Comparison of ENCODE assay signal across 9 cellular contexts in genomic region chrX:130174051-130174704, GRCh38. TPM values are rescaled to one million over a fixed set of nuclear protein-coding genes. Genes with fewer than 3 reads are reported as not detected.
A peak's percentile ranks its signal among the peaks of the same experiment; 100 is the strongest.
DNase-seq lines count a peak whose midpoint lies in the region; ATAC-seq, FAIRE-seq and TF ChIP-seq lines count a peak whose summit lies in the region.
"Had no signal": no experiment of that assay in that cellular context is flagged by ENCODE, and none has a peak within 500 bp of the region (broad histone marks: within the 10 kb centered on the region; RNA-seq: fewer than 3 reads in every experiment).

No MANE protein-coding gene starts in this region.

- H3K4me1 ChIP-seq in kidney (ENCODE audit: control insufficient read depth in 1 of 2, insufficient read depth in 1 of 2, low read depth in 1 of 2, low read length in 2 of 2) (peaks cover 0 to 2% of the 10 kb centered on the region in 2 donors), tibial artery (peaks cover 0 to 33% (median 9%) of the 10 kb centered on the region in 4 donors), Caco-2 (no peaks in the 10 kb centered on the region)

- DNase-seq in activated T-cell treated with anti-CD3 and anti-CD28 coated beads, Interleukin-2, amount 50 U/mL, for 4 hours = no peak
- no peak for DNase-seq in activated T-cell treated with anti-CD3 and anti-CD28 coated beads, Interleukin-2, amount 50 U/mL, for 1 hour
- DNase-seq in amniotic stem cell (lab: John Stamatoyannopoulos, UW) (peak; percentile 43), kidney (peak; percentile 82), tibial artery (peak; percentile 66 to 79), Caco-2 (no peak)

- H3K4me3 Mint-ChIP-seq in activated T-cell treated with anti-CD3 and anti-CD28 coated beads, Interleukin-2, amount 50 U/mL, for 4 hours = peak overlapping the region; percentile 89
- no peak overlapping the region for H3K4me3 Mint-ChIP-seq in Caco-2 (ENCODE audit: unreplicated experiment)

- peaks cover 45% of the 10 kb centered on the region for H3K4me1 Mint-ChIP-seq in activated T-cell treated with anti-CD3 and anti-CD28 coated beads, Interleukin-2, amount 50 U/mL, for 4 hours (ENCODE audit: low read depth)
- H3K4me1 Mint-ChIP-seq in Caco-2 (ENCODE audit: low read depth, unreplicated experiment) = peaks cover 5% of the 10 kb centered on the region

- H3K27ac ChIP-seq in kidney (ENCODE audit: low read depth in 2 of 2, low read length in 2 of 2) = peak overlapping the region; percentile 33 to 77
- peak overlapping the region; percentile 83 to 84 for H3K27ac ChIP-seq in tibial artery

- TF ChIP-seq CTCF in kidney (IDR thresholded peaks at IDR 0.05; ENCODE audit: borderline replicate concordance, extremely low read depth, insufficient read depth) = no peak
- no peak for TF ChIP-seq CTCF in tibial artery (IDR thresholded peaks at IDR 0.05)
- no peak for TF ChIP-seq CTCF in Caco-2 (IDR thresholded peaks at IDR 0.05; ENCODE audit: insufficient read depth in 1 of 2, low read depth in 1 of 2, low read length in 1 of 2, severe bottlenecking in 1 of 2, unreplicated experiment in 1 of 2)

- FAIRE-seq in kidney (lab: Jason Lieb, UNC) = no peak
- FAIRE-seq: islet of Langerhans had no signal

- H3K9ac ChIP-seq in kidney (ENCODE audit: low read length in 2 of 2) = no peak overlapping the region

- no peaks in the 10 kb centered on the region for H3K27me3 Mint-ChIP-seq in activated T-cell treated with anti-CD3 and anti-CD28 coated beads, Interleukin-2, amount 50 U/mL, for 4 hours (ENCODE audit: low read depth)
- no peaks in the 10 kb centered on the region for H3K27me3 Mint-ChIP-seq in Caco-2 (ENCODE audit: insufficient read depth, unreplicated experiment)

- no TSS peak for BruUV-seq in Caco-2 (replicated peaks; lab: Mats Ljungman, UMichigan)

- intact Hi-C loops in kidney (cut with DNase I) = no loop called here
- intact Hi-C loops in tibial artery (cut with DNase I; ENCODE audit: low total_unique reads) = no loop called here
- intact Hi-C loops in Caco-2 (cut with micrococcal nuclease; ENCODE audit: unreplicated experiment) = no loop called here

- H3K9me3 ChIP-seq in kidney (ENCODE audit: control insufficient read depth in 1 of 2, low read length in 2 of 2) (no peaks in the 10 kb centered on the region), tibial artery (no peaks in the 10 kb centered on the region), Caco-2 (no peaks in the 10 kb centered on the region)

- H3K36me3 ChIP-seq in kidney (ENCODE audit: control insufficient read depth in 1 of 2, insufficient read depth in 2 of 2, low read length in 2 of 2) = no peaks in the 10 kb centered on the region
- no peaks in the 10 kb centered on the region for H3K36me3 ChIP-seq in tibial artery
- H3K36me3 ChIP-seq in Caco-2 (ENCODE audit: control insufficient read depth, insufficient read depth, low read length) = no peaks in the 10 kb centered on the region

- H3K27me3 ChIP-seq in tibial artery (no peaks in the 10 kb centered on the region), Caco-2 (replicated peaks; ENCODE audit: control insufficient read depth, insufficient read depth, low read length) (no peaks in the 10 kb centered on the region)

- POLR2A ChIA-PET in Caco-2 (lab: Charles Lee) = no interaction called here

- no peak for ATAC-seq in activated T-cell treated with anti-CD3 and anti-CD28 coated beads, Interleukin-2, amount 50 U/mL, for 4 hours
- ATAC-seq in GM21423 (IDR thresholded peaks at IDR 0.05; ENCODE audit: unreplicated experiment) (no peak), GM18870 (IDR thresholded peaks at IDR 0.05; ENCODE audit: unreplicated experiment) (no peak)

- CTCF ChIA-PET in Caco-2 (lab: Charles Lee) = no interaction called here

- H3K9me3 Mint-ChIP-seq in activated T-cell treated with anti-CD3 and anti-CD28 coated beads, Interleukin-2, amount 50 U/mL, for 4 hours = no peaks in the 10 kb centered on the region
- no peaks in the 10 kb centered on the region for H3K9me3 Mint-ChIP-seq in Caco-2 (ENCODE audit: unreplicated experiment)

- H3K36me3 Mint-ChIP-seq in activated T-cell treated with anti-CD3 and anti-CD28 coated beads, Interleukin-2, amount 50 U/mL, for 4 hours (ENCODE audit: insufficient read depth) = peaks cover 4% of the 10 kb centered on the region
- H3K36me3 Mint-ChIP-seq in Caco-2 (ENCODE audit: insufficient read depth, unreplicated experiment) = no peaks in the 10 kb centered on the region

- H3K4me3 ChIP-seq in kidney (ENCODE audit: low read length in 2 of 2) (no peak overlapping the region), tibial artery (no peak overlapping the region), Caco-2 (ENCODE audit: low read depth, low read length) (no peak overlapping the region)

- no peak overlapping the region for H3K27ac Mint-ChIP-seq in Caco-2 (ENCODE audit: unreplicated experiment)

RNA-seq across cellular contexts. Expression of gene RAB33A, which starts 2.4 kb away (rescaled TPM):
- total RNA-seq in activated T-cell treated with anti-CD3 and anti-CD28 coated beads, Interleukin-2, amount 50 U/mL, for 4 hours = 10 to 100 TPM; 10.6 to 13.6 (median 11.0) TPM
- 2.9 TPM for total RNA-seq in kidney
- polyA plus RNA-seq in kidney (ENCODE audit: insufficient read depth, low read depth, low replicate concordance) = not detected
- total RNA-seq in Caco-2 (2022) = 0.35 TPM in 1 of 2 replicates, not detected in the other

RNA-seq across cellular contexts. Expression of gene AIFM1, which starts 8.5 kb away (rescaled TPM):
- total RNA-seq in activated T-cell treated with anti-CD3 and anti-CD28 coated beads, Interleukin-2, amount 50 U/mL, for 4 hours = 10 to 100 TPM; 45.2 to 54.5 (median 51.9) TPM
- total RNA-seq in kidney (55.0 TPM), Caco-2 (2022) (53.0 and 55.4 TPM in 2 replicates)
- 255 TPM for polyA plus RNA-seq in kidney (ENCODE audit: insufficient read depth, low read depth, low replicate concordance)

Comparison
In these comparisons a context has a peak if more than half of its experiments do, and no peak if none do; other contexts are left out.
1. DNase-seq: peak in amniotic stem cell (single experiment), kidney (single experiment) and tibial artery (2 of 2); none in activated T-cell treated with anti-CD3 and anti-CD28 coated beads, Interleukin-2, amount 50 U/mL, for 4 hours (single experiment), activated T-cell treated with anti-CD3 and anti-CD28 coated beads, Interleukin-2, amount 50 U/mL, for 1 hour (single experiment) and Caco-2 (0 of 2).